ENCODE assay signal across 10 cellular contexts in the genomic region with DNA sequence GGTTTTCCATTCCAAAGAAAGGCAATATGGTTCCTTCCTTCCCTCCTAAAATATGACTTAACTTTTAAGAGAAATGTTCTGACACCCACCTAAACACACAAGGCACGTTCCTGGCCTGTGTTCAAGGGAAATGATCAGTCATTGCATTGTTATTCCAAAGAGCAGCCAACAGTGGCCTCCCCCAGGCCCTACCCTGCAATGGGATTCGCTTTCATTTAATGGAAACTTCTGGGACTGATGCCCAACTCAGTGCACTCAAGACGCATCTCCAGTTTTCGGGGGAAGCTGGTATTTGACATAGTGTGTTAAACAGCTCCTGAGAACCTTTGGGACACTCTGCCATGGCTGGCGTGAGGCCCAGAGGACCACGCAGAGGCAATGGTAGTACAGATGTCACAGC.
DNase-seq lines count a peak whose midpoint lies in the region; ATAC-seq and TF ChIP-seq lines count a peak whose summit lies in the region.
"Had no signal": no experiment of that assay in that cellular context is flagged by ENCODE, and none has a peak within 500 bp of the region (broad histone marks: within the 10 kb centered on the region; RNA-seq: fewer than 3 reads in every experiment).

No MANE protein-coding gene starts in this region.

- no peak for TF ChIP-seq POLR2A in heart left ventricle (IDR thresholded peaks at IDR 0.05)
- TF ChIP-seq POLR2A in spleen (IDR thresholded peaks at IDR 0.05): no peak

- H3K36me3 Mint-ChIP-seq in activated CD4-positive, alpha-beta memory T cell treated with anti-CD3 and anti-CD28 coated beads, Interleukin-2, amount 10 ng/mL, durations not matched to agents 7 days and 5 days (ENCODE audit: low read depth): peaks cover 29% of the 10 kb centered on the region
- H3K36me3 Mint-ChIP-seq: natural killer cell had no signal

- H3K9me3 ChIP-seq in heart left ventricle (no peaks in the 10 kb centered on the region), spleen (no peaks in the 10 kb centered on the region)

- H3K27ac ChIP-seq in heart left ventricle (peak overlapping the region in 5 of 12 donors; percentile 8 to 58 (median 39)), RWPE1 (peak overlapping the region; percentile 42; the same call in 1 of the 2 replicates), spleen (no peak overlapping the region)

- DNase-seq in heart left ventricle (no peak), Right ventricle myocardium superior (no peak), RWPE1 (ENCODE audit: low spot score) (peak; percentile 38), fibroblast of pulmonary artery (ENCODE audit: low read depth) (peak; percentile 94), stromal cell of bone marrow (ENCODE audit: low read depth) (peak; percentile 36), G401 (ENCODE audit: low spot score) (no peak), spleen (no peak)
- DNase-seq in activated CD4-positive, alpha-beta memory T cell treated with anti-CD3 and anti-CD28 coated beads, Interleukin-2, amount 10 ng/mL, durations not matched to agents 7 days and 5 days: no peak
- DNase-seq: natural killer cell; stimulated activated naive CD4-positive, alpha-beta T cell treated with Interleukin-2 at 50 U/mL for 16 hours had no signal

- H3K4me1 Mint-ChIP-seq in activated CD4-positive, alpha-beta memory T cell treated with anti-CD3 and anti-CD28 coated beads, Interleukin-2, amount 10 ng/mL, durations not matched to agents 7 days and 5 days: peaks cover 4% of the 10 kb centered on the region

- H3K27me3 ChIP-seq in heart left ventricle: no peaks in the 10 kb centered on the region
- H3K27me3 ChIP-seq in spleen (replicated peaks in 1 of 7): no peaks in the 10 kb centered on the region

- no peak overlapping the region for H3K4me3 ChIP-seq in heart left ventricle
- no peak overlapping the region for H3K4me3 ChIP-seq in fibroblast of pulmonary artery (replicated peaks; ENCODE audit: low read depth, low read length)
- no peak overlapping the region for H3K4me3 ChIP-seq in spleen

- intact Hi-C loops in heart left ventricle (cut with DNase I) (no loop called here), Right ventricle myocardium superior (cut with DNase I) (no loop called here), spleen (cut with DNase I; ENCODE audit: low total_unique reads) (no loop called here)

- CTCF ChIA-PET in RWPE1 (lab: Yijun Ruan, JAX): no interaction called here
- CTCF ChIA-PET in activated CD4-positive, alpha-beta memory T cell treated with anti-CD3 and anti-CD28 coated beads, Interleukin-2, amount 10 ng/mL, durations not matched to agents 7 days and 5 days (lab: Charles Lee): no interaction called here

- no peak overlapping the region for H3K27ac Mint-ChIP-seq in activated CD4-positive, alpha-beta memory T cell treated with anti-CD3 and anti-CD28 coated beads, Interleukin-2, amount 10 ng/mL, durations not matched to agents 7 days and 5 days
- H3K27ac Mint-ChIP-seq: natural killer cell had no signal

- H3K27me3 Mint-ChIP-seq in activated CD4-positive, alpha-beta memory T cell treated with anti-CD3 and anti-CD28 coated beads, Interleukin-2, amount 10 ng/mL, durations not matched to agents 7 days and 5 days: no peaks in the 10 kb centered on the region

- POLR2A ChIA-PET in RWPE1 (lab: Yijun Ruan, JAX; ENCODE audit: low non-redundant PET): no interaction called here
- POLR2A ChIA-PET in activated CD4-positive, alpha-beta memory T cell treated with anti-CD3 and anti-CD28 coated beads, Interleukin-2, amount 10 ng/mL, durations not matched to agents 7 days and 5 days (lab: Charles Lee): interaction anchor here (0.6 kb wide), 1 partner anchor 139 kb away, joined by 3 read pairs; no protein-coding TSS in a partner anchor

- peak in 3 of 4 donors; percentile 21 to 75 (median 51) for ATAC-seq in heart left ventricle
- ATAC-seq in Right ventricle myocardium superior (ENCODE audit: poor library complexity): no peak
- ATAC-seq: natural killer cell had no signal

- H3K36me3 ChIP-seq in heart left ventricle: peaks cover 0 to 63% (median 55%) of the 10 kb centered on the region in 9 donors
- H3K36me3 ChIP-seq in spleen: peaks cover 5 to 80% (median 54%) of the 10 kb centered on the region in 6 donors

- H3K9me3 Mint-ChIP-seq in activated CD4-positive, alpha-beta memory T cell treated with anti-CD3 and anti-CD28 coated beads, Interleukin-2, amount 10 ng/mL, durations not matched to agents 7 days and 5 days: no peaks in the 10 kb centered on the region
- H3K9me3 Mint-ChIP-seq: natural killer cell had no signal

- no peak overlapping the region for H3K4me3 Mint-ChIP-seq in activated CD4-positive, alpha-beta memory T cell treated with anti-CD3 and anti-CD28 coated beads, Interleukin-2, amount 10 ng/mL, durations not matched to agents 7 days and 5 days
- H3K4me3 Mint-ChIP-seq: natural killer cell had no signal

- in situ Hi-C loops in G401 (cut with HindIII; ENCODE audit: low sequenced_read_pairs): no loop called here

- 41 to 76% (median 56%) methylated on average over 4 to 6 of the region's 6 CpGs for WGBS in heart left ventricle, 4 donors
- WGBS in spleen, 5 donors: 88 to 91% (median 89%) methylated on average over 6 of the region's 6 CpGs

- peaks cover 0 to 22% (median 4%) of the 10 kb centered on the region in 12 donors for H3K4me1 ChIP-seq in heart left ventricle
- H3K4me1 ChIP-seq in spleen: peaks cover 0 to 6% (median 0%) of the 10 kb centered on the region in 6 donors

- no peak for TF ChIP-seq CTCF in heart left ventricle (IDR thresholded peaks at IDR 0.05)
- TF ChIP-seq CTCF in RWPE1 (conservative IDR thresholded peaks at IDR 0.05; ENCODE audit: low read depth): no peak
- no peak for TF ChIP-seq CTCF in fibroblast of pulmonary artery (IDR thresholded peaks at IDR 0.05; ENCODE audit: low read length, missing control alignments)
- no peak for TF ChIP-seq CTCF in spleen (IDR thresholded peaks at IDR 0.05 in 8 of 11, conservative IDR thresholded peaks at IDR 0.05 in 3 of 11)

Comparison
In these comparisons a context has a peak if more than half of its experiments do, and no peak if none do; other contexts are left out.
1. DNase-seq: peak in RWPE1 (single experiment), fibroblast of pulmonary artery (single experiment) and stromal cell of bone marrow (single experiment); none in heart left ventricle (0 of 5), Right ventricle myocardium superior (single experiment), G401 (single experiment), activated CD4-positive, alpha-beta memory T cell treated with anti-CD3 and anti-CD28 coated beads, Interleukin-2, amount 10 ng/mL, durations not matched to agents 7 days and 5 days (single experiment) and spleen (single experiment).